ENCODE assay signal across 6 cellular contexts in the genomic region with DNA sequence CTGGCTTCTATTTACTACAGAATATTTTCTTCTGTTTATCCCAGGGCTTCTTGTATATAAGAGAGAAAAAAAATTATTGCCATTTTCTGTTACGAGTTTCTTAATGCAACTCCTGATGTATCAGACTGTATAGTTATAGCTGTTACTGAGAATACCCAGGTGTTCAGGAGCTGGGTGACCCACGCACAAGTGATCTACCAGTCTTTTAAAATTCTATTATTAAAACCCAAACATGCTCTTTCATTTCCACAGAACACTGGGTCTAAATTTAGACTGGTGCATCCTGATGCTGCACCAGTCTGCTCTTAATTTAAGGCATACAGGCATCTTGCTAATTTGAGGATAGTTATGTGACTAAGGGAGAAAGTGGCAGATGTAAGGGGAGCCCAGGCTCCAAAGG. TPM values are rescaled to one million over a fixed set of nuclear protein-coding genes. Genes with fewer than 3 reads are reported as not detected.
"Had no signal": no experiment of that assay in that cellular context is flagged by ENCODE, and none has a peak within 500 bp of the region (broad histone marks: within the 10 kb centered on the region; RNA-seq: fewer than 3 reads in every experiment).

No MANE protein-coding gene starts in this region.

- H3K4me3 Mint-ChIP-seq: IgD-negative memory B cell had no signal

- H3K27ac Mint-ChIP-seq: IgD-negative memory B cell had no signal

- ATAC-seq: HepG2, K562 had no signal

- H3K36me3 Mint-ChIP-seq: IgD-negative memory B cell had no signal

- H3K4me3 ChIP-seq: K562 had no signal

- H3K27ac ChIP-seq: HL-60 had no signal

- H3K9me3 Mint-ChIP-seq: IgD-negative memory B cell had no signal

- DNase-seq: IMR-90 had no signal

RNA-seq across cellular contexts. Expression of a gene that starts 31.2 kb away (rescaled TPM):
- total RNA-seq: HT-29 had no signal
